In the genomic region with DNA sequence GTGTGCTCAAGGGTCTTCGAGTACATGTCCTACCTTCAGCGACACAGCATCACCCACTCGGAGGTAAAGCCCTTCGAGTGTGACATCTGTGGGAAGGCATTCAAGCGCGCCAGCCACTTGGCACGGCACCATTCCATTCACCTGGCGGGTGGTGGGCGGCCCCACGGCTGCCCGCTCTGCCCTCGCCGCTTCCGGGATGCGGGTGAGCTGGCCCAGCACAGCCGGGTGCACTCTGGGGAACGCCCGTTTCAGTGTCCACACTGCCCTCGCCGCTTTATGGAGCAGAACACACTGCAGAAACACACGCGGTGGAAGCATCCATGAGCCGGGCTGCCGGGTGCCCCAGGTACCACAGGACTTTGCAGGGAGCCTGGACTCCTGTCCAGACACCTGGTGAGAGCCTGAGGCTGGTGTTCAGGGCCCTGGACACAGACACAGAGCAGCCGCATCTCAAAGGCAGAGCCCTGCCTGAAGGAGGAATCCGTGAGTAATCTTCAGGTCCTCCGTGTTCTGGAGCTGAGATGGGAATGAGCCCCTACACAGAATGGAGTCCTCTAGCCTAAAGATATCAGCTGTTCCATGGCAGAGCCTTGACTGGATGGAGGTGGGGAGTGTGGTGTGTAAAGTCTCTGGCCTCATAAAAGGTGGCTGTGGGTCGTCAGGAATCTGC, we compare ENCODE assay signal across 1 cellular context.
TF ChIP-seq lines count a peak whose summit lies in the region.

No MANE protein-coding gene starts in this region.

TF ChIP-seq in A549, 52 proteins besides CTCF, POLR2A, EP300 and RAD21 (continued from another document):
- TF ChIP-seq, protein P1, sequence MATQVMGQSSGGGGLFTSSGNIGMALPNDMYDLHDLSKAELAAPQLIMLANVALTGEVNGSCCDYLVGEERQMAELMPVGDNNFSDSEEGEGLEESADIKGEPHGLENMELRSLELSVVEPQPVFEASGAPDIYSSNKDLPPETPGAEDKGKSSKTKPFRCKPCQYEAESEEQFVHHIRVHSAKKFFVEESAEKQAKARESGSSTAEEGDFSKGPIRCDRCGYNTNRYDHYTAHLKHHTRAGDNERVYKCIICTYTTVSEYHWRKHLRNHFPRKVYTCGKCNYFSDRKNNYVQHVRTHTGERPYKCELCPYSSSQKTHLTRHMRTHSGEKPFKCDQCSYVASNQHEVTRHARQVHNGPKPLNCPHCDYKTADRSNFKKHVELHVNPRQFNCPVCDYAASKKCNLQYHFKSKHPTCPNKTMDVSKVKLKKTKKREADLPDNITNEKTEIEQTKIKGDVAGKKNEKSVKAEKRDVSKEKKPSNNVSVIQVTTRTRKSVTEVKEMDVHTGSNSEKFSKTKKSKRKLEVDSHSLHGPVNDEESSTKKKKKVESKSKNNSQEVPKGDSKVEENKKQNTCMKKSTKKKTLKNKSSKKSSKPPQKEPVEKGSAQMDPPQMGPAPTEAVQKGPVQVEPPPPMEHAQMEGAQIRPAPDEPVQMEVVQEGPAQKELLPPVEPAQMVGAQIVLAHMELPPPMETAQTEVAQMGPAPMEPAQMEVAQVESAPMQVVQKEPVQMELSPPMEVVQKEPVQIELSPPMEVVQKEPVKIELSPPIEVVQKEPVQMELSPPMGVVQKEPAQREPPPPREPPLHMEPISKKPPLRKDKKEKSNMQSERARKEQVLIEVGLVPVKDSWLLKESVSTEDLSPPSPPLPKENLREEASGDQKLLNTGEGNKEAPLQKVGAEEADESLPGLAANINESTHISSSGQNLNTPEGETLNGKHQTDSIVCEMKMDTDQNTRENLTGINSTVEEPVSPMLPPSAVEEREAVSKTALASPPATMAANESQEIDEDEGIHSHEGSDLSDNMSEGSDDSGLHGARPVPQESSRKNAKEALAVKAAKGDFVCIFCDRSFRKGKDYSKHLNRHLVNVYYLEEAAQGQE (IDR thresholded peaks at IDR 0.05), result no peak
